In genomic region chr6:127190552-127190951, GRCh38 we compare ENCODE assay signal across 8 cellular contexts.
DNase-seq lines count a peak whose midpoint lies in the region; ATAC-seq and TF ChIP-seq lines count a peak whose summit lies in the region.

No MANE protein-coding gene starts in this region.

- peak; percentile 3 for DNase-seq in activated CD8-positive, alpha-beta T cell treated with anti-CD3 and anti-CD28 coated beads for 36 hours
- DNase-seq in activated CD8-positive, alpha-beta T cell treated with anti-CD3 and anti-CD28 coated beads, Interleukin-2, amount 10 ng/mL, durations not matched to agents 7 days and 5 days, result no peak
- peak; percentile 11 for DNase-seq in NCI-H526 treated with DMSO at 0.1 percent for 48 hours (lab: John Stamatoyannopoulos, UW)
- peak; percentile 37 for DNase-seq in epithelial cell of esophagus (ENCODE audit: low read depth)
- DNase-seq in type B pancreatic cell (ENCODE audit: extremely low spot score, unreplicated experiment), result no peak
- DNase-seq in cortex of kidney (lab: John Stamatoyannopoulos, UW), result no peak
- no peak for DNase-seq in activated CD4-positive, alpha-beta T cell treated with anti-CD3 and anti-CD28 coated beads, Interleukin-2, amount 50 U/mL, for 4 hours

- peaks cover 2% of the 10 kb centered on the region for H3K27me3 Mint-ChIP-seq in activated CD8-positive, alpha-beta T cell treated with anti-CD3 and anti-CD28 coated beads for 36 hours
- peaks cover 7% of the 10 kb centered on the region for H3K27me3 Mint-ChIP-seq in activated CD8-positive, alpha-beta T cell treated with anti-CD3 and anti-CD28 coated beads, Interleukin-2, amount 10 ng/mL, durations not matched to agents 7 days and 5 days (ENCODE audit: low read depth)
- H3K27me3 Mint-ChIP-seq in type B pancreatic cell, result no peaks in the 10 kb centered on the region

- TF ChIP-seq CTCF in activated CD8-positive, alpha-beta T cell treated with anti-CD3 and anti-CD28 coated beads for 36 hours (IDR thresholded peaks at IDR 0.05), result peak; percentile 36
- TF ChIP-seq CTCF in epithelial cell of esophagus (IDR thresholded peaks at IDR 0.05; ENCODE audit: insufficient read depth, low read depth, low read length, missing control alignments) (peak; percentile 54), type B pancreatic cell (conservative IDR thresholded peaks at IDR 0.05) (peak; percentile 70)

- H3K27ac Mint-ChIP-seq in activated CD8-positive, alpha-beta T cell treated with anti-CD3 and anti-CD28 coated beads for 36 hours, result no peak overlapping the region
- H3K27ac Mint-ChIP-seq in activated CD8-positive, alpha-beta T cell treated with anti-CD3 and anti-CD28 coated beads, Interleukin-2, amount 10 ng/mL, durations not matched to agents 7 days and 5 days, result no peak overlapping the region
- H3K27ac Mint-ChIP-seq in type B pancreatic cell, result no peak overlapping the region

- H3K36me3 Mint-ChIP-seq in activated CD8-positive, alpha-beta T cell treated with anti-CD3 and anti-CD28 coated beads for 36 hours (ENCODE audit: low read depth), result no peaks in the 10 kb centered on the region
- H3K36me3 Mint-ChIP-seq in activated CD8-positive, alpha-beta T cell treated with anti-CD3 and anti-CD28 coated beads, Interleukin-2, amount 10 ng/mL, durations not matched to agents 7 days and 5 days (ENCODE audit: low read depth), result no peaks in the 10 kb centered on the region
- H3K36me3 Mint-ChIP-seq in type B pancreatic cell, result no peaks in the 10 kb centered on the region

- no peaks in the 10 kb centered on the region for H3K4me1 Mint-ChIP-seq in activated CD8-positive, alpha-beta T cell treated with anti-CD3 and anti-CD28 coated beads for 36 hours (ENCODE audit: low read depth)
- H3K4me1 Mint-ChIP-seq in activated CD8-positive, alpha-beta T cell treated with anti-CD3 and anti-CD28 coated beads, Interleukin-2, amount 10 ng/mL, durations not matched to agents 7 days and 5 days (ENCODE audit: low read depth), result no peaks in the 10 kb centered on the region
- no peaks in the 10 kb centered on the region for H3K4me1 Mint-ChIP-seq in type B pancreatic cell (ENCODE audit: unreplicated experiment)

- H3K4me3 ChIP-seq in epithelial cell of esophagus (ENCODE audit: low read length), result no peak overlapping the region

- no peaks in the 10 kb centered on the region for H3K9me3 Mint-ChIP-seq in activated CD8-positive, alpha-beta T cell treated with anti-CD3 and anti-CD28 coated beads for 36 hours
- no peaks in the 10 kb centered on the region for H3K9me3 Mint-ChIP-seq in activated CD8-positive, alpha-beta T cell treated with anti-CD3 and anti-CD28 coated beads, Interleukin-2, amount 10 ng/mL, durations not matched to agents 7 days and 5 days (ENCODE audit: insufficient read depth)
- H3K9me3 Mint-ChIP-seq in type B pancreatic cell, result no peaks in the 10 kb centered on the region

- H3K4me3 Mint-ChIP-seq in activated CD8-positive, alpha-beta T cell treated with anti-CD3 and anti-CD28 coated beads for 36 hours, result no peak overlapping the region
- no peak overlapping the region for H3K4me3 Mint-ChIP-seq in activated CD8-positive, alpha-beta T cell treated with anti-CD3 and anti-CD28 coated beads, Interleukin-2, amount 10 ng/mL, durations not matched to agents 7 days and 5 days
- H3K4me3 Mint-ChIP-seq in type B pancreatic cell, result no peak overlapping the region

- peak; percentile 49 for ATAC-seq in activated CD8-positive, alpha-beta T cell treated with anti-CD3 and anti-CD28 coated beads for 36 hours
- no peak for ATAC-seq in activated CD8-positive, alpha-beta T cell treated with anti-CD3 and anti-CD28 coated beads, Interleukin-2, amount 10 ng/mL, durations not matched to agents 7 days and 5 days
- ATAC-seq in HG02840 (IDR thresholded peaks at IDR 0.05; ENCODE audit: low FRiP score, unreplicated experiment), result no peak

- CTCF ChIA-PET in activated CD8-positive, alpha-beta T cell treated with anti-CD3 and anti-CD28 coated beads for 36 hours (lab: Charles Lee), result interaction anchor here (0.6 to 1.5 kb wide), 5 partner anchors 8 to 358 kb away, joined by 3 to 4 read pairs (median 3); no protein-coding TSS in a partner anchor
- CTCF ChIA-PET in activated CD8-positive, alpha-beta T cell treated with anti-CD3 and anti-CD28 coated beads, Interleukin-2, amount 10 ng/mL, durations not matched to agents 7 days and 5 days (lab: Charles Lee), result interaction anchor here (3.4 kb wide), 1 partner anchor 75 kb away, joined by 17 read pairs; the partner anchor contains the start of gene RNF146

- intact Hi-C loops in activated CD8-positive, alpha-beta T cell treated with anti-CD3 and anti-CD28 coated beads for 36 hours (cut with micrococcal nuclease), result no loop called here

- POLR2A ChIA-PET in activated CD8-positive, alpha-beta T cell treated with anti-CD3 and anti-CD28 coated beads for 36 hours (lab: Charles Lee), result interaction anchor here (0.6 kb wide), 1 partner anchor 298 kb away, joined by 3 read pairs; no protein-coding TSS in a partner anchor
- POLR2A ChIA-PET in activated CD8-positive, alpha-beta T cell treated with anti-CD3 and anti-CD28 coated beads, Interleukin-2, amount 10 ng/mL, durations not matched to agents 7 days and 5 days (lab: Charles Lee), result no interaction called here

Comparison
In these comparisons a context has a peak if more than half of its experiments do, and no peak if none do; other contexts are left out.
1. DNase-seq: peak in activated CD8-positive, alpha-beta T cell treated with anti-CD3 and anti-CD28 coated beads for 36 hours (single experiment), NCI-H526 treated with DMSO at 0.1 percent for 48 hours (single experiment) and epithelial cell of esophagus (single experiment); none in activated CD8-positive, alpha-beta T cell treated with anti-CD3 and anti-CD28 coated beads, Interleukin-2, amount 10 ng/mL, durations not matched to agents 7 days and 5 days (single experiment), type B pancreatic cell (single experiment), cortex of kidney (single experiment) and activated CD4-positive, alpha-beta T cell treated with anti-CD3 and anti-CD28 coated beads, Interleukin-2, amount 50 U/mL, for 4 hours (0 of 2).
2. Peak in every context shown above with its lines, with median percentiles within 50 percentile points of each other: CTCF ChIP-seq.